ENCODE assay signal across 15 cellular contexts in genomic region chr6:37125779-37126553, GRCh38. TPM values are rescaled to one million over a fixed set of nuclear protein-coding genes. Genes with fewer than 3 reads are reported as not detected.
DNase-seq lines count a peak whose midpoint lies in the region; ATAC-seq, FAIRE-seq and TF ChIP-seq lines count a peak whose summit lies in the region.
"Had no signal": no experiment of that assay in that cellular context is flagged by ENCODE, and none has a peak within 500 bp of the region (broad histone marks: within the 10 kb centered on the region; RNA-seq: fewer than 3 reads in every experiment).

No MANE protein-coding gene starts in this region.

- H3K4me1 ChIP-seq in H9 (ENCODE audit: insufficient read depth, low read length) (peaks cover 10% of the 10 kb centered on the region), pancreas (no peaks in the 10 kb centered on the region)

- H3K4me1 Mint-ChIP-seq in H9 (peaks cover 59 to 78% of the 10 kb centered on the region in 2 experiments), T-helper 17 cell (peaks cover 17% of the 10 kb centered on the region)

- H2AFZ ChIP-seq in H9 (ENCODE audit: low read length): no peak overlapping the region

- peak overlapping the region; percentile 99 to 100 (median 99) for H3K27ac Mint-ChIP-seq in H9
- peak overlapping the region; percentile 77 for H3K27ac Mint-ChIP-seq in T-helper 17 cell
- H3K27ac Mint-ChIP-seq: activated T-helper 2 cell treated with anti-CD3 and anti-CD28 coated beads, Interferon-gamma antibody, Interleukin-2, Interleukin-4, amounts not matched to agents 10 μg/mL and 5 μg/mL and 100 μg/mL, durations not matched to agents 14 hours and 24 hours and 36 hours; natural killer cell had no signal

- peak overlapping the region; percentile 31 for H2BK120ac ChIP-seq in H9 (ENCODE audit: low read depth, low read length, poor library complexity, severe bottlenecking)

- H3K27me3 ChIP-seq in H9 (ENCODE audit: insufficient read depth, low read length) (no peaks in the 10 kb centered on the region), pancreas (no peaks in the 10 kb centered on the region)

- TF ChIP-seq CTCF in H9 (conservative IDR thresholded peaks at IDR 0.05) (no peak), pancreas (IDR thresholded peaks at IDR 0.05) (no peak), GM10266 (IDR thresholded peaks at IDR 0.05; ENCODE audit: control insufficient read depth, insufficient read depth, low read depth, missing control alignments) (no peak)

- ATAC-seq in T-helper 17 cell: no peak
- peak in 3 of 4 donors; percentile 54 to 64 (median 56) for ATAC-seq in pancreas
- ATAC-seq: natural killer cell had no signal

- H3K23ac ChIP-seq in H9 (ENCODE audit: insufficient read length, low read depth, low read length): no peak overlapping the region

- peak overlapping the region; percentile 59 for H3K9ac ChIP-seq in H9 (ENCODE audit: extremely low read depth, insufficient read length, low read length)

- H3K27ac ChIP-seq in H9 (ENCODE audit: insufficient read length, low read depth, low read length): peak overlapping the region; percentile 98
- peak overlapping the region in 2 of 4 donors; percentile 22 to 23 for H3K27ac ChIP-seq in pancreas

- H4K5ac ChIP-seq in H9 (ENCODE audit: insufficient read length, low read depth, low read length): peak overlapping the region; percentile 79

- H3K79me1 ChIP-seq in H9 (ENCODE audit: insufficient read depth, low read depth, low read length, poor library complexity, severe bottlenecking): peaks cover 5% of the 10 kb centered on the region

- DNase-seq in H9 (peak; percentile 83), T-helper 17 cell (no peak), iPS DF 19.7 (ENCODE audit: low read depth, low spot score) (peak; percentile 93), pancreas (no peak), NCI-H187 (lab: John Stamatoyannopoulos, UW) (no peak), NCI-H187 treated with DMSO at 0.1 percent for 48 hours (lab: John Stamatoyannopoulos, UW) (no peak), GM10266 (ENCODE audit: extremely low spot score) (no peak)
- no peak for DNase-seq in activated CD4-positive, CD25-positive, alpha-beta regulatory T cell (lab: John Stamatoyannopoulos, UW)
- DNase-seq: natural killer cell; NCI-H1694 treated with DMSO at 0.1 percent for 48 hours; OCI-M1; stimulated activated CD4-positive, alpha-beta T cell treated with anti-CD3 and anti-CD28 coated beads, Interleukin-4, amount 100 ng/mL, for 4 hours had no signal

- H3K79me2 ChIP-seq in H9 (ENCODE audit: insufficient read depth, low read length): no peaks in the 10 kb centered on the region; the same call in 1 of the 2 replicates

- H3K4me3 ChIP-seq in pancreas: peak overlapping the region in 2 of 4 donors; percentile 6 to 17

- H3K4ac ChIP-seq in H9 (ENCODE audit: low read depth, low read length): peak overlapping the region; percentile 19; the same call in 1 of the 2 replicates

- H4K8ac ChIP-seq in H9 (replicated peaks; ENCODE audit: insufficient read length, low read depth, low read length): no peak overlapping the region

- FAIRE-seq in pancreas (lab: Jason Lieb, UNC): no peak
- FAIRE-seq: colon, GM12891 had no signal

- peak overlapping the region; percentile 8 for H3K56ac ChIP-seq in H9 (ENCODE audit: insufficient read length, low read depth, low read length)

- H2AK5ac ChIP-seq in H9 (ENCODE audit: insufficient read length, low read length): no peak overlapping the region

- peaks cover 13 to 26% (median 18%) of the 10 kb centered on the region in 3 experiments; a peak in 6 of 7 replicates for H3K36me3 Mint-ChIP-seq in H9 (ENCODE audit: insufficient read depth in 1 of 3, low read depth in 3 of 3)
- peaks cover 2% of the 10 kb centered on the region for H3K36me3 Mint-ChIP-seq in T-helper 17 cell (ENCODE audit: low read depth)
- H3K36me3 Mint-ChIP-seq: natural killer cell had no signal

- H3K36me3 ChIP-seq in pancreas: no peaks in the 10 kb centered on the region

- no peak overlapping the region for H3T11ph ChIP-seq in H9 (ENCODE audit: low read length)

- WGBS in H9 (ENCODE audit: extremely low coverage, insufficient read length, low lambda C conversion rate): no CpG with 5 or more reads among the region's 22 CpGs
- 37 to 38% methylated on average over 22 of the region's 22 CpGs for WGBS in pancreas, 2 donors

- peak overlapping the region; percentile 65 to 76 for H3K4me3 Mint-ChIP-seq in H9
- H3K4me3 Mint-ChIP-seq in T-helper 17 cell: no peak overlapping the region
- H3K4me3 Mint-ChIP-seq: natural killer cell had no signal

- H2BK15ac ChIP-seq in H9 (ENCODE audit: low read depth, low read length): no peak overlapping the region

- H3K9me3 ChIP-seq in H9 (ENCODE audit: control insufficient read depth, low read depth, low read length) (no peaks in the 10 kb centered on the region), T-helper 17 cell (ENCODE audit: control insufficient read depth, low read length, poor library complexity, severe bottlenecking) (no peaks in the 10 kb centered on the region), pancreas (no peaks in the 10 kb centered on the region)

- peak overlapping the region; percentile 86 for H3K18ac ChIP-seq in H9 (ENCODE audit: insufficient read length, low read depth, low read length)

- peak overlapping the region; percentile 81 for H2BK5ac ChIP-seq in H9 (ENCODE audit: insufficient read length, low read length)

- H3K27me3 Mint-ChIP-seq in H9 (ENCODE audit: low read depth) (no peaks in the 10 kb centered on the region), T-helper 17 cell (peaks cover 13% of the 10 kb centered on the region)

- H4K91ac ChIP-seq in H9 (ENCODE audit: insufficient read length, low read depth, low read length): peak overlapping the region; percentile 64

- no peak overlapping the region for H2BK20ac ChIP-seq in H9 (ENCODE audit: low read depth, low read length, poor library complexity, severe bottlenecking)

- H3K9me3 Mint-ChIP-seq in H9: no peaks in the 10 kb centered on the region
- H3K9me3 Mint-ChIP-seq: activated T-helper 2 cell treated with anti-CD3 and anti-CD28 coated beads, Interferon-gamma antibody, Interleukin-2, Interleukin-4, amounts not matched to agents 10 μg/mL and 5 μg/mL and 100 μg/mL, durations not matched to agents 14 hours and 24 hours and 36 hours; natural killer cell had no signal

- peak overlapping the region; percentile 71 for H3K4me2 ChIP-seq in H9 (ENCODE audit: insufficient read depth, insufficient read length, low read length)

- no peaks in the 10 kb centered on the region for H4K20me1 ChIP-seq in H9 (ENCODE audit: control insufficient read depth, insufficient read depth, insufficient read length)

- intact Hi-C loops in pancreas (cut with DNase I): no loop called here

- peak overlapping the region; percentile 5 for H2BK12ac ChIP-seq in H9 (ENCODE audit: insufficient read length, low read depth, low read length)

- H3K23me2 ChIP-seq in H9 (ENCODE audit: insufficient read length, low read depth, low read length, poor library complexity, severe bottlenecking): peaks cover 8% of the 10 kb centered on the region

- H3K14ac ChIP-seq in H9 (ENCODE audit: insufficient read depth, low read length): peak overlapping the region; percentile 83

RNA-seq across cellular contexts. Expression of gene PIM1, which starts 44.0 kb away (rescaled TPM):
- total RNA-seq in H9 (2021) (46.7 and 47.5 TPM in 2 replicates), T-helper 17 cell (100 to 1,000 TPM; 210 to 310 TPM), pancreas (10 to 100 TPM in 4 of 6 donors, 1 to 10 TPM in 2; 7.5 to 25.3 (median 14.1) TPM)
- 10 to 100 TPM; 11.3 to 15.1 TPM for polyA plus RNA-seq in pancreas

Comparison
In these comparisons a context has a peak if more than half of its experiments do, and no peak if none do; other contexts are left out.
1. DNase-seq: peak in H9 (single experiment) and iPS DF 19.7 (single experiment); none in T-helper 17 cell (0 of 3), pancreas (0 of 6), NCI-H187 (0 of 2), NCI-H187 treated with DMSO at 0.1 percent for 48 hours (single experiment), GM10266 (single experiment) and activated CD4-positive, CD25-positive, alpha-beta regulatory T cell (0 of 4).